1 cellular context compared by ENCODE assay signal in genomic region chr2:10079931-10080535, GRCh38.
TF ChIP-seq lines count a peak whose summit lies in the region.

A gene with protein sequence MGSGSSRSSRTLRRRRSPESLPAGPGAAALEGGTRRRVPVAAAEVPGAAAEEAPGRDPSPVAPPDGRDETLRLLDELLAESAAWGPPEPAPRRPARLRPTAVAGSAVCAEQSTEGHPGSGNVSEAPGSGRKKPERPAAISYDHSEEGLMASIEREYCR (minus strand): TSS chr2:10080411. CDS start chr2:10080223, 188 bp downstream.

TF ChIP-seq in SK-N-SH, 30 proteins besides CTCF, POLR2A, EP300 and RAD21 (continued from another document):
- TF ChIP-seq, protein P1, sequence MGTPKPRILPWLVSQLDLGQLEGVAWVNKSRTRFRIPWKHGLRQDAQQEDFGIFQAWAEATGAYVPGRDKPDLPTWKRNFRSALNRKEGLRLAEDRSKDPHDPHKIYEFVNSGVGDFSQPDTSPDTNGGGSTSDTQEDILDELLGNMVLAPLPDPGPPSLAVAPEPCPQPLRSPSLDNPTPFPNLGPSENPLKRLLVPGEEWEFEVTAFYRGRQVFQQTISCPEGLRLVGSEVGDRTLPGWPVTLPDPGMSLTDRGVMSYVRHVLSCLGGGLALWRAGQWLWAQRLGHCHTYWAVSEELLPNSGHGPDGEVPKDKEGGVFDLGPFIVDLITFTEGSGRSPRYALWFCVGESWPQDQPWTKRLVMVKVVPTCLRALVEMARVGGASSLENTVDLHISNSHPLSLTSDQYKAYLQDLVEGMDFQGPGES (IDR thresholded peaks at IDR 0.05; ENCODE audit: low read depth, low read length): no peak
- TF ChIP-seq TEAD4 (IDR thresholded peaks at IDR 0.05; ENCODE audit: borderline replicate concordance, insufficient read depth): no peak
- no peak for TF ChIP-seq FOSL2 (IDR thresholded peaks at IDR 0.05; ENCODE audit: borderline replicate concordance, low read depth)
- no peak for TF ChIP-seq YY1 (IDR thresholded peaks at IDR 0.05; ENCODE audit: low read depth)
- no peak for TF ChIP-seq TCF12 (IDR thresholded peaks at IDR 0.05)
- no peak for TF ChIP-seq SMC3 (IDR thresholded peaks at IDR 0.05; ENCODE audit: low read depth, low read length)
- no peak for TF ChIP-seq TAF1 (IDR thresholded peaks at IDR 0.05; ENCODE audit: borderline replicate concordance, low read depth, low read length)
- TF ChIP-seq RFX5 (IDR thresholded peaks at IDR 0.05; ENCODE audit: low read length): no peak
